1 cellular context compared by ENCODE assay signal in the genomic region with DNA sequence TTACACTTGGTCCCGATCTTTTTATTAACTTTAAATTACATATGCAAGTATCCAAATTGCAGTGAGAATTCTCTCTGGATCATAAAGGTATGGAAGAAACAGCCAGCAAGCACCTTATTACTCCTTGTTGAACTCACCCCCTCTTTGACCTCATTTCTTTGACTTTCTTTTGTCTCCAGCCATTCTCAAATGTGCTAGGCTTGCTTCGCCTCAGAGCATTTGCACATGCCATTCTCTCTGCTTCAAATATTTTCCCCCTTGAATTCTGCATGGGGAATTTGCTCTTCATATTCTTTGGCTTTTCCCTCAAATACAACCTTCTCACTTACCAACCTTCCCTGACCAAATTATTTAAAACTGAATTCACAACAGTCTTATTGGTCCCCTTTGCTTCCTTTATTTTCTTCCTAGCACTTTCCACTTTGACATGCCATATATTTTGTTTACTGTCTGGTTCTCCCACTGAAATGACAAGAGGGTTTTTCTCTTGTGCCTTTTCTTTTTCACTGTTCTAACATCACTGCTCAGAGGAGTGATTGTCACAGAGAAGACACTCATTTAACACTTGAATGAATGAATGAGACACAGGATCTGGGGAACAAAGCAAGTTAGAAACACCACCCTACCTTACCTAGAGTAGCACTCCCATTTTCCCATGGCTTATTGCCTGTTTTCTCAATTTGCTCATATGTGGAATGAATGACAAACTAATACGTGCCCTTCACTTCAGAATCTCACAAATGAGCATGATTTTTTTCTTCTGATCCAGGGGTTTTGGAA.
TF ChIP-seq lines count a peak whose summit lies in the region.

No MANE protein-coding gene starts in this region.

TF ChIP-seq in SK-N-SH treated with all-trans-retinoic acid at 6 μM for 48 hours, 23 proteins besides CTCF, POLR2A, EP300 and RAD21 (continued from another document):
- TF ChIP-seq, protein P1, sequence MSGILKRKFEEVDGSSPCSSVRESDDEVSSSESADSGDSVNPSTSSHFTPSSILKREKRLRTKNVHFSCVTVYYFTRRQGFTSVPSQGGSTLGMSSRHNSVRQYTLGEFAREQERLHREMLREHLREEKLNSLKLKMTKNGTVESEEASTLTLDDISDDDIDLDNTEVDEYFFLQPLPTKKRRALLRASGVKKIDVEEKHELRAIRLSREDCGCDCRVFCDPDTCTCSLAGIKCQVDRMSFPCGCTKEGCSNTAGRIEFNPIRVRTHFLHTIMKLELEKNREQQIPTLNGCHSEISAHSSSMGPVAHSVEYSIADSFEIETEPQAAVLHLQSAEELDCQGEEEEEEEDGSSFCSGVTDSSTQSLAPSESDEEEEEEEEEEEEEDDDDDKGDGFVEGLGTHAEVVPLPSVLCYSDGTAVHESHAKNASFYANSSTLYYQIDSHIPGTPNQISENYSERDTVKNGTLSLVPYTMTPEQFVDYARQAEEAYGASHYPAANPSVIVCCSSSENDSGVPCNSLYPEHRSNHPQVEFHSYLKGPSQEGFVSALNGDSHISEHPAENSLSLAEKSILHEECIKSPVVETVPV (CRISPR knock-in tag; IDR thresholded peaks at IDR 0.05), result no peak
